In the genomic region with DNA sequence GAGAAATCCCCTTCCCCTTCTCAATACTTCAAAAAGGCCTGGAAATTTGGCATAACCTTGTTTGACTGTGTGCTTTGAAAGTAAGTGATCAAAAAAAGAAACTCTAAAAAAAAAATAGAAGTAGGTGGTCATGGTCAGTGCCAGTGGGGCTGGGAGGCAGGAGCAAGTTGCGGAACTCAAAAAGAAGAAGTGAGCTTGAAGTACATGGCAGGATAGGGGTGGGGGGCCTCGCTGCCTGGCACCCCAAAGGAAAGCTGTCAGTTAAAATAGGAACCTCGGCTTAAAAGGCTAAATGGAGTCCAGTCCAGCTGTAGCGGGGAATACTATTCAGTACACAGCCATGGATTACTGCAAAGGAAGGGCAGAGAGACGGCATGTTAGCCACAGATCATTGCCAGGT, we compare ENCODE assay signal across 11 cellular contexts. TPM values are rescaled to one million over a fixed set of nuclear protein-coding genes. Genes with fewer than 3 reads are reported as not detected.
A peak's percentile ranks its signal among the peaks of the same experiment; 100 is the strongest.
DNase-seq lines count a peak whose midpoint lies in the region; ATAC-seq and TF ChIP-seq lines count a peak whose summit lies in the region.
"Had no signal": no experiment of that assay in that cellular context is flagged by ENCODE, and none has a peak within 500 bp of the region (broad histone marks: within the 10 kb centered on the region; RNA-seq: fewer than 3 reads in every experiment).

No MANE protein-coding gene starts in this region.

- no peak for TF ChIP-seq EP300 in transverse colon (IDR thresholded peaks at IDR 0.05; ENCODE audit: low read depth)

- ATAC-seq in Right ventricle myocardium inferior, result no peak
- ATAC-seq in right cardiac atrium, result no peak
- ATAC-seq in HG02870 (IDR thresholded peaks at IDR 0.05; ENCODE audit: unreplicated experiment), result no peak

- H3K9me2 ChIP-seq in Karpas-422 (replicated peaks; ENCODE audit: insufficient read depth, low read length), result no peaks in the 10 kb centered on the region

- TF ChIP-seq CTCF in adrenal gland (IDR thresholded peaks at IDR 0.05), result no peak
- TF ChIP-seq CTCF in transverse colon (IDR thresholded peaks at IDR 0.05), result no peak

- 0 out of 2 replicates have a peak, but pooled peaks cover 4% of the 10 kb centered on the region for H4K20me1 ChIP-seq in Karpas-422 (ENCODE audit: insufficient read depth, low read depth, low read length)

- H3K36me3 ChIP-seq in Karpas-422 (ENCODE audit: insufficient read depth, low read length) (no peaks in the 10 kb centered on the region), adrenal gland (replicated peaks in 1 of 2) (no peaks in the 10 kb centered on the region), transverse colon (no peaks in the 10 kb centered on the region)

- in situ Hi-C loops in transverse colon (cut with MboI; ENCODE audit: low pct_ligation_motif_present in 1 of 4, low pct_unique_long_range_greater_than_20kb in 1 of 4, low sequenced_read_pairs in 3 of 4), result no loop called here

- no peaks in the 10 kb centered on the region for H3K9me3 ChIP-seq in right cardiac atrium (ENCODE audit: control insufficient read depth, low read length)
- no peaks in the 10 kb centered on the region for H3K9me3 ChIP-seq in Karpas-422 (ENCODE audit: low read length)
- H3K9me3 ChIP-seq in adrenal gland (replicated peaks in 1 of 3), result no peaks in the 10 kb centered on the region
- H3K9me3 ChIP-seq in transverse colon, result no peaks in the 10 kb centered on the region

- no peak overlapping the region for H3K9ac ChIP-seq in Karpas-422 (ENCODE audit: low read length)

- peak overlapping the region; percentile 54 for H3K4me2 ChIP-seq in Karpas-422 (ENCODE audit: low read depth, low read length, poor library complexity, severe bottlenecking)

- H3K4me3 ChIP-seq in right cardiac atrium (ENCODE audit: low read length), result no peak overlapping the region
- H3K4me3 ChIP-seq in Karpas-422 (ENCODE audit: low read length), result peak overlapping the region; percentile 30; the same call in 1 of the 2 replicates
- no peak overlapping the region for H3K4me3 ChIP-seq in adrenal gland
- H3K4me3 ChIP-seq in transverse colon, result no peak overlapping the region

- H2AFZ ChIP-seq in Karpas-422 (ENCODE audit: low read length), result no peak overlapping the region

- no peaks in the 10 kb centered on the region for H3K79me2 ChIP-seq in Karpas-422 (ENCODE audit: low read length)

- intact Hi-C loops in Right ventricle myocardium inferior (cut with DNase I) (no loop called here), right cardiac atrium (cut with DNase I) (no loop called here), adrenal gland (cut with DNase I) (loop anchor here (10.0 kb wide), 2 partner anchors 76 to 106 kb away; partner anchors contain the start of gene SEPTIN6 (in 1 of the 2)), transverse colon (cut with DNase I; ENCODE audit: low total_unique reads) (no loop called here)

- TF ChIP-seq POLR2A in adrenal gland (IDR thresholded peaks at IDR 0.05) (no peak), transverse colon (IDR thresholded peaks at IDR 0.05) (no peak)

- DNase-seq in Right ventricle myocardium inferior (ENCODE audit: missing footprints), result peak; percentile 66
- DNase-seq in right cardiac atrium, result no peak
- DNase-seq in Karpas-422, result peak; percentile 59
- peak in 4 of 7 donors; percentile 25 to 45 (median 28) for DNase-seq in adrenal gland
- DNase-seq in transverse colon, result peak; percentile 24
- no peak for DNase-seq in NCI-H2029 treated with DMSO at 0.1 percent for 48 hours (lab: John Stamatoyannopoulos, UW)
- DNase-seq in AG08395 (ENCODE audit: low spot score), result no peak
- DNase-seq: activated CD4-positive, alpha-beta T cell treated with anti-CD3 and anti-CD28 coated beads for 4 hours; effector CD4-positive, alpha-beta T cell; RPMI8226 had no signal

- 75% methylated on average over 5 of the region's 5 CpGs for WGBS in right cardiac atrium
- 57 to 79% (median 69%) methylated on average over 3 to 5 of the region's 5 CpGs for WGBS in adrenal gland, 4 donors
- 70 to 80% methylated on average over 1 to 5 of the region's 5 CpGs for WGBS in transverse colon (ENCODE audit: low coverage in 1 of 2), 2 donors

- no peaks in the 10 kb centered on the region for H3K27me3 ChIP-seq in right cardiac atrium (ENCODE audit: control insufficient read depth, insufficient read depth)
- H3K27me3 ChIP-seq in Karpas-422 (ENCODE audit: low read length), result no peaks in the 10 kb centered on the region
- no peaks in the 10 kb centered on the region for H3K27me3 ChIP-seq in adrenal gland
- no peaks in the 10 kb centered on the region for H3K27me3 ChIP-seq in transverse colon

- H3K27ac ChIP-seq in right cardiac atrium (ENCODE audit: low read length) (no peak overlapping the region), Karpas-422 (ENCODE audit: low read length) (no peak overlapping the region), adrenal gland (no peak overlapping the region), transverse colon (peak overlapping the region in 1 of 4 donors; percentile 37)

- H3K4me1 ChIP-seq in right cardiac atrium (ENCODE audit: control insufficient read depth, insufficient read depth, low read length), result no peaks in the 10 kb centered on the region
- H3K4me1 ChIP-seq in Karpas-422 (ENCODE audit: low read length), result peaks cover 28% of the 10 kb centered on the region
- H3K4me1 ChIP-seq in adrenal gland (replicated peaks in 1 of 2), result no peaks in the 10 kb centered on the region
- H3K4me1 ChIP-seq in transverse colon, result peaks cover 0 to 7% (median 0%) of the 10 kb centered on the region in 4 donors

RNA-seq across cellular contexts. Expression of gene NKRF, which starts 12.2 kb away (rescaled TPM):
- 4.2 TPM for total RNA-seq in Right ventricle myocardium inferior
- total RNA-seq in right cardiac atrium, result 1 to 10 TPM; 4.4 to 5.2 (median 4.8) TPM
- polyA plus RNA-seq in right cardiac atrium, result 3.8 TPM
- 10.1 and 18.0 TPM in 2 replicates for total RNA-seq in Karpas-422 (2014; rRNA removed; shearing (Covaris generic); ENCODE audit: low replicate concordance)
- total RNA-seq in adrenal gland, result 10 to 100 TPM in 2 of 8 donors, 1 to 10 TPM in 6; 4.2 to 12.8 (median 7.3) TPM
- polyA plus RNA-seq in adrenal gland, result 10 to 100 TPM in 2 of 3 donors, 1 to 10 TPM in 1; 8.0 to 13.2 (median 12.7) TPM
- 1 to 10 TPM; 1.5 to 6.8 (median 3.3) TPM for total RNA-seq in transverse colon

RNA-seq across cellular contexts. Expression of gene UBE2A, which starts 44.1 kb away (rescaled TPM):
- 66.3 TPM for total RNA-seq in Right ventricle myocardium inferior
- total RNA-seq in right cardiac atrium, result 10 to 100 TPM; 48.8 to 59.8 (median 53.2) TPM
- polyA plus RNA-seq in right cardiac atrium, result 56.8 TPM
- 43.0 and 54.7 TPM in 2 replicates for total RNA-seq in Karpas-422 (2014; rRNA removed; shearing (Covaris generic); ENCODE audit: low replicate concordance)
- 10 to 100 TPM; 18.3 to 43.1 (median 32.4) TPM for total RNA-seq in adrenal gland
- 10 to 100 TPM; 31.2 to 88.4 (median 33.2) TPM for polyA plus RNA-seq in adrenal gland
- total RNA-seq in transverse colon, result 10 to 100 TPM; 26.1 to 87.9 (median 72.5) TPM

RNA-seq across cellular contexts. Expression of gene STEEP1, which starts 53.2 kb away (rescaled TPM):
- total RNA-seq in Right ventricle myocardium inferior, result 12.6 TPM
- 10 to 100 TPM; 13.6 to 17.4 (median 17.0) TPM for total RNA-seq in right cardiac atrium
- 14.3 TPM for polyA plus RNA-seq in right cardiac atrium
- total RNA-seq in Karpas-422 (2014; rRNA removed; shearing (Covaris generic); ENCODE audit: low replicate concordance), result 36.7 and 44.0 TPM in 2 replicates
- total RNA-seq in adrenal gland, result 10 to 100 TPM; 15.9 to 32.0 (median 21.1) TPM
- 10 to 100 TPM in 1 of 3 donors, 1 to 10 TPM in 2; 7.0 to 30.9 (median 8.5) TPM for polyA plus RNA-seq in adrenal gland
- 10 to 100 TPM; 26.9 to 59.5 (median 32.4) TPM for total RNA-seq in transverse colon

Comparison
In these comparisons a context has a peak if more than half of its experiments do, and no peak if none do; other contexts are left out.
1. DNase-seq: peak in Right ventricle myocardium inferior (single experiment), Karpas-422 (single experiment), adrenal gland (4 of 7) and transverse colon (single experiment); none in right cardiac atrium (0 of 3), NCI-H2029 treated with DMSO at 0.1 percent for 48 hours (single experiment) and AG08395 (single experiment).
2. intact Hi-C loops: an anchor here in adrenal gland (10.0 kb wide); none called in Right ventricle myocardium inferior, right cardiac atrium and transverse colon.